1 cellular context compared by ENCODE assay signal in the genomic region with DNA sequence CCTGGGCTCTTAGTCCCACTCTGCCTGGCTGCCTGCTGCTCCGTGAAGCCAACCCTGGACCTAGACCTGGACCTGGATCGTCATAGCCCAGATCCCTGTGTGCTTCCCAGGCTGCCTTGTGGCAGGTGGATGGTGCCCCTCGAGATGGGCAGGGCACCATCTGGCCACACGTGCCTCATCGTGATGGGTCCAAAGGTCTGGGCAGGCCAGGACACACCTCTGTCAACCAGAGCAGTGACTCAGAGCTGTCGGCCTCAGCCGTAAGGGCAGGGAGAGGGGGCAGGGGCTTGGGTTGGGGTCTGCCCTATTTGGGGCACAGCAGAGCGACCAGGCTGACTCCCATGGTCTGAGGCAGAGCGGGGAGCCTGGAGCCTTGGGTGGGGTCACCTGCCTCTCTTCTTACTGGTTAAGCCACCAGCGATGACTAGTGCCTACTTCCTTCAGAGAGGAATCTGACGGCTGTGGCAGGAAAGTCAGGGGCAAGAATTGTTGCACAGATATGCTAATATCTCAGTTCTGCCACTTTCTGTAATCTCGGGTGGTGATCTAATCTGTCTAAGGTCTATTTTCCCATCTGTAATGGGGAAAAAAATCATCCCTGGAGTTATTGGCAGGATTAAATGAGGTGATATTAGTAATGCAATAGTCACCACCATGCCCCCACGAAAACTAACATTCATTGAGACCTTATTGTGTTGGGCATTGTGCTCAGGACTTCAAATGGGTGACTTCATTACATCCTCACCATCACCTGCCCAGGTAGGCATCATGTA.
A peak's percentile ranks its signal among the peaks of the same experiment; 100 is the strongest.
TF ChIP-seq lines count a peak whose summit lies in the region.

No MANE protein-coding gene starts in this region.

TF ChIP-seq in HepG2, 621 proteins besides CTCF, POLR2A, EP300 and RAD21 (continued from another document and continues in another):
- TF ChIP-seq ZNF75D (CRISPR knock-in tag; IDR thresholded peaks at IDR 0.05; ENCODE audit: borderline replicate concordance) (no peak), KDM1A (CRISPR knock-in tag; IDR thresholded peaks at IDR 0.05) (peak; percentile 43; the same call in 1 of the 2 replicates), EZH2 (conservative IDR thresholded peaks at IDR 0.05; ENCODE audit: low read depth, low read length) (no peak), ZNF776 (CRISPR knock-in tag; IDR thresholded peaks at IDR 0.05) (no peak), RNF2 (conservative IDR thresholded peaks at IDR 0.05; ENCODE audit: low read depth) (peak; percentile 75; the same call in 1 of the 2 replicates), NFIB (CRISPR knock-in tag; IDR thresholded peaks at IDR 0.05; ENCODE audit: borderline replicate concordance) (no peak), ZNF431 (CRISPR knock-in tag; IDR thresholded peaks at IDR 0.05; ENCODE audit: borderline replicate concordance, low read depth) (no peak), SCMH1 (CRISPR knock-in tag; IDR thresholded peaks at IDR 0.05; ENCODE audit: borderline replicate concordance) (no peak), ZNF329 (CRISPR knock-in tag; IDR thresholded peaks at IDR 0.05; ENCODE audit: low read depth) (no peak), DNMT3B (CRISPR knock-in tag; conservative IDR thresholded peaks at IDR 0.05) (peak; percentile 79; the same call in 1 of the 2 replicates), ZNF598 (CRISPR knock-in tag; IDR thresholded peaks at IDR 0.05; ENCODE audit: borderline replicate concordance) (no peak), MAF1 (CRISPR knock-in tag; IDR thresholded peaks at IDR 0.05; ENCODE audit: borderline replicate concordance) (no peak), JUNB (CRISPR knock-in tag; IDR thresholded peaks at IDR 0.05; ENCODE audit: borderline replicate concordance) (no peak), ZNF562 (CRISPR knock-in tag; IDR thresholded peaks at IDR 0.05; ENCODE audit: borderline replicate concordance) (no peak), SAP130 (CRISPR knock-in tag; IDR thresholded peaks at IDR 0.05; ENCODE audit: low read depth) (peak; percentile 77), ZNF30 (CRISPR knock-in tag; IDR thresholded peaks at IDR 0.05) (no peak), REXO4 (CRISPR knock-in tag; IDR thresholded peaks at IDR 0.05; ENCODE audit: borderline replicate concordance) (no peak), SRSF9 (IDR thresholded peaks at IDR 0.05; ENCODE audit: borderline replicate concordance, insufficient read depth, low read depth, low read length, poor library complexity, severe bottlenecking) (no peak), ZNF256 (CRISPR knock-in tag; conservative IDR thresholded peaks at IDR 0.05) (no peak), RELA (CRISPR knock-in tag; IDR thresholded peaks at IDR 0.05) (no peak), ZNF563 (CRISPR knock-in tag; IDR thresholded peaks at IDR 0.05) (no peak; the same call in 1 of the 2 replicates), JUND (CRISPR knock-in tag; IDR thresholded peaks at IDR 0.05) (peak; percentile 42; the same call in 1 of the 2 replicates), MYC (CRISPR knock-in tag; IDR thresholded peaks at IDR 0.05; ENCODE audit: borderline replicate concordance) (peak; percentile 57; the same call in 1 of the 2 replicates), ZNF331 (CRISPR knock-in tag; IDR thresholded peaks at IDR 0.05) (peak; percentile 59; the same call in 1 of the 2 replicates), CBX1 (IDR thresholded peaks at IDR 0.05; ENCODE audit: low read depth) (no peak), ZFP1 (CRISPR knock-in tag; IDR thresholded peaks at IDR 0.05) (no peak), NR1H2 (CRISPR knock-in tag; IDR thresholded peaks at IDR 0.05; ENCODE audit: borderline replicate concordance, low read depth) (no peak), JUN (CRISPR knock-in tag; IDR thresholded peaks at IDR 0.05) (peak; percentile 45; the same call in 1 of the 2 replicates), HNRNPL (IDR thresholded peaks at IDR 0.05; ENCODE audit: low read depth, low read length) (peak; percentile 98), BHLHE40 (IDR thresholded peaks at IDR 0.05; ENCODE audit: low read length) (peak; percentile 99), EED (CRISPR knock-in tag; IDR thresholded peaks at IDR 0.05) (no peak), NFIC (IDR thresholded peaks at IDR 0.05; ENCODE audit: low read length) (no peak), MTA3 (CRISPR knock-in tag; IDR thresholded peaks at IDR 0.05) (no peak), SOX5 (CRISPR knock-in tag; IDR thresholded peaks at IDR 0.05; ENCODE audit: borderline replicate concordance) (no peak), ATM (IDR thresholded peaks at IDR 0.05; ENCODE audit: borderline replicate concordance) (no peak), POLR2G (IDR thresholded peaks at IDR 0.05; ENCODE audit: low read depth, low read length) (peak; percentile 23; the same call in 1 of the 2 replicates), ZSCAN30 (CRISPR knock-in tag; IDR thresholded peaks at IDR 0.05) (no peak), PLRG1 (conservative IDR thresholded peaks at IDR 0.05) (no peak), TCF7L2 (IDR thresholded peaks at IDR 0.05; ENCODE audit: low read depth, low read length) (no peak), ZKSCAN5 (CRISPR knock-in tag; IDR thresholded peaks at IDR 0.05) (no peak), LCORL (IDR thresholded peaks at IDR 0.05) (no peak), LCORL (CRISPR knock-in tag; IDR thresholded peaks at IDR 0.05) (0 out of 2 replicates have a peak, but pooled peaks have one; percentile 47), FOXK1 (CRISPR knock-in tag; IDR thresholded peaks at IDR 0.05; ENCODE audit: borderline replicate concordance, low read depth) (peak; percentile 18; the same call in 1 of the 2 replicates), ZNF775 (CRISPR knock-in tag; IDR thresholded peaks at IDR 0.05; ENCODE audit: borderline replicate concordance) (no peak), MXI1 (IDR thresholded peaks at IDR 0.05; ENCODE audit: borderline replicate concordance, low read depth, low read length) (peak; percentile 24; the same call in 1 of the 3 replicates), ZNF816 (CRISPR knock-in tag; IDR thresholded peaks at IDR 0.05; ENCODE audit: borderline replicate concordance) (no peak), NFE2L2 (IDR thresholded peaks at IDR 0.05; ENCODE audit: low read length) (no peak), HIVEP1 (CRISPR knock-in tag; IDR thresholded peaks at IDR 0.05) (peak; percentile 48; the same call in 1 of the 2 replicates), GLI4 (CRISPR knock-in tag; IDR thresholded peaks at IDR 0.05; ENCODE audit: borderline replicate concordance) (no peak)
- TF ChIP-seq, protein P1, sequence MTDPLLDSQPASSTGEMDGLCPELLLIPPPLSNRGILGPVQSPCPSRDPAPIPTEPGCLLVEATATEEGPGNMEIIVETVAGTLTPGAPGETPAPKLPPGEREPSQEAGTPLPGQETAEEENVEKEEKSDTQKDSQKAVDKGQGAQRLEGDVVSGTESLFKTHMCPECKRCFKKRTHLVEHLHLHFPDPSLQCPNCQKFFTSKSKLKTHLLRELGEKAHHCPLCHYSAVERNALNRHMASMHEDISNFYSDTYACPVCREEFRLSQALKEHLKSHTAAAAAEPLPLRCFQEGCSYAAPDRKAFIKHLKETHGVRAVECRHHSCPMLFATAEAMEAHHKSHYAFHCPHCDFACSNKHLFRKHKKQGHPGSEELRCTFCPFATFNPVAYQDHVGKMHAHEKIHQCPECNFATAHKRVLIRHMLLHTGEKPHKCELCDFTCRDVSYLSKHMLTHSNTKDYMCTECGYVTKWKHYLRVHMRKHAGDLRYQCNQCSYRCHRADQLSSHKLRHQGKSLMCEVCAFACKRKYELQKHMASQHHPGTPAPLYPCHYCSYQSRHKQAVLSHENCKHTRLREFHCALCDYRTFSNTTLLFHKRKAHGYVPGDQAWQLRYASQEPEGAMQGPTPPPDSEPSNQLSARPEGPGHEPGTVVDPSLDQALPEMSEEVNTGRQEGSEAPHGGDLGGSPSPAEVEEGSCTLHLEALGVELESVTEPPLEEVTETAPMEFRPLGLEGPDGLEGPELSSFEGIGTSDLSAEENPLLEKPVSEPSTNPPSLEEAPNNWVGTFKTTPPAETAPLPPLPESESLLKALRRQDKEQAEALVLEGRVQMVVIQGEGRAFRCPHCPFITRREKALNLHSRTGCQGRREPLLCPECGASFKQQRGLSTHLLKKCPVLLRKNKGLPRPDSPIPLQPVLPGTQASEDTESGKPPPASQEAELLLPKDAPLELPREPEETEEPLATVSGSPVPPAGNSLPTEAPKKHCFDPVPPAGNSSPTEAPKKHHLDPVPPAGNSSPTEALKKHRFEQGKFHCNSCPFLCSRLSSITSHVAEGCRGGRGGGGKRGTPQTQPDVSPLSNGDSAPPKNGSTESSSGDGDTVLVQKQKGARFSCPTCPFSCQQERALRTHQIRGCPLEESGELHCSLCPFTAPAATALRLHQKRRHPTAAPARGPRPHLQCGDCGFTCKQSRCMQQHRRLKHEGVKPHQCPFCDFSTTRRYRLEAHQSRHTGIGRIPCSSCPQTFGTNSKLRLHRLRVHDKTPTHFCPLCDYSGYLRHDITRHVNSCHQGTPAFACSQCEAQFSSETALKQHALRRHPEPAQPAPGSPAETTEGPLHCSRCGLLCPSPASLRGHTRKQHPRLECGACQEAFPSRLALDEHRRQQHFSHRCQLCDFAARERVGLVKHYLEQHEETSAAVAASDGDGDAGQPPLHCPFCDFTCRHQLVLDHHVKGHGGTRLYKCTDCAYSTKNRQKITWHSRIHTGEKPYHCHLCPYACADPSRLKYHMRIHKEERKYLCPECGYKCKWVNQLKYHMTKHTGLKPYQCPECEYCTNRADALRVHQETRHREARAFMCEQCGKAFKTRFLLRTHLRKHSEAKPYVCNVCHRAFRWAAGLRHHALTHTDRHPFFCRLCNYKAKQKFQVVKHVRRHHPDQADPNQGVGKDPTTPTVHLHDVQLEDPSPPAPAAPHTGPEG (CRISPR knock-in tag; IDR thresholded peaks at IDR 0.05): no peak
- TF ChIP-seq, protein P2, sequence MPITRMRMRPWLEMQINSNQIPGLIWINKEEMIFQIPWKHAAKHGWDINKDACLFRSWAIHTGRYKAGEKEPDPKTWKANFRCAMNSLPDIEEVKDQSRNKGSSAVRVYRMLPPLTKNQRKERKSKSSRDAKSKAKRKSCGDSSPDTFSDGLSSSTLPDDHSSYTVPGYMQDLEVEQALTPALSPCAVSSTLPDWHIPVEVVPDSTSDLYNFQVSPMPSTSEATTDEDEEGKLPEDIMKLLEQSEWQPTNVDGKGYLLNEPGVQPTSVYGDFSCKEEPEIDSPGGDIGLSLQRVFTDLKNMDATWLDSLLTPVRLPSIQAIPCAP (CRISPR knock-in tag; IDR thresholded peaks at IDR 0.05; ENCODE audit: low read depth): no peak
- TF ChIP-seq, protein P3, sequence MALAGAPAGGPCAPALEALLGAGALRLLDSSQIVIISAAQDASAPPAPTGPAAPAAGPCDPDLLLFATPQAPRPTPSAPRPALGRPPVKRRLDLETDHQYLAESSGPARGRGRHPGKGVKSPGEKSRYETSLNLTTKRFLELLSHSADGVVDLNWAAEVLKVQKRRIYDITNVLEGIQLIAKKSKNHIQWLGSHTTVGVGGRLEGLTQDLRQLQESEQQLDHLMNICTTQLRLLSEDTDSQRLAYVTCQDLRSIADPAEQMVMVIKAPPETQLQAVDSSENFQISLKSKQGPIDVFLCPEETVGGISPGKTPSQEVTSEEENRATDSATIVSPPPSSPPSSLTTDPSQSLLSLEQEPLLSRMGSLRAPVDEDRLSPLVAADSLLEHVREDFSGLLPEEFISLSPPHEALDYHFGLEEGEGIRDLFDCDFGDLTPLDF (CRISPR knock-in tag; IDR thresholded peaks at IDR 0.05): no peak
- TF ChIP-seq, protein P4, sequence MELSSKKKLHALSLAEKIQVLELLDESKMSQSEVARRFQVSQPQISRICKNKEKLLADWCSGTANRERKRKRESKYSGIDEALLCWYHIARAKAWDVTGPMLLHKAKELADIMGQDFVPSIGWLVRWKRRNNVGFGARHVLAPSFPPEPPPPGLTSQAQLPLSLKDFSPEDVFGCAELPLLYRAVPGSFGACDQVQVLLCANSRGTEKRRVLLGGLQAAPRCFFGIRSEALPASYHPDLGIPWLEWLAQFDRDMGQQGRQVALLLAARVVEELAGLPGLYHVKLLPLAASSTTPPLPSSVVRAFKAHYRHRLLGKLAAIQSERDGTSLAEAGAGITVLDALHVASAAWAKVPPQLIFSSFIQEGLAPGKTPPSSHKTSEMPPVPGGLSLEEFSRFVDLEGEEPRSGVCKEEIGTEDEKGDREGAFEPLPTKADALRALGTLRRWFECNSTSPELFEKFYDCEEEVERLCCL (CRISPR knock-in tag; IDR thresholded peaks at IDR 0.05; ENCODE audit: borderline replicate concordance): no peak
- TF ChIP-seq, protein P5, sequence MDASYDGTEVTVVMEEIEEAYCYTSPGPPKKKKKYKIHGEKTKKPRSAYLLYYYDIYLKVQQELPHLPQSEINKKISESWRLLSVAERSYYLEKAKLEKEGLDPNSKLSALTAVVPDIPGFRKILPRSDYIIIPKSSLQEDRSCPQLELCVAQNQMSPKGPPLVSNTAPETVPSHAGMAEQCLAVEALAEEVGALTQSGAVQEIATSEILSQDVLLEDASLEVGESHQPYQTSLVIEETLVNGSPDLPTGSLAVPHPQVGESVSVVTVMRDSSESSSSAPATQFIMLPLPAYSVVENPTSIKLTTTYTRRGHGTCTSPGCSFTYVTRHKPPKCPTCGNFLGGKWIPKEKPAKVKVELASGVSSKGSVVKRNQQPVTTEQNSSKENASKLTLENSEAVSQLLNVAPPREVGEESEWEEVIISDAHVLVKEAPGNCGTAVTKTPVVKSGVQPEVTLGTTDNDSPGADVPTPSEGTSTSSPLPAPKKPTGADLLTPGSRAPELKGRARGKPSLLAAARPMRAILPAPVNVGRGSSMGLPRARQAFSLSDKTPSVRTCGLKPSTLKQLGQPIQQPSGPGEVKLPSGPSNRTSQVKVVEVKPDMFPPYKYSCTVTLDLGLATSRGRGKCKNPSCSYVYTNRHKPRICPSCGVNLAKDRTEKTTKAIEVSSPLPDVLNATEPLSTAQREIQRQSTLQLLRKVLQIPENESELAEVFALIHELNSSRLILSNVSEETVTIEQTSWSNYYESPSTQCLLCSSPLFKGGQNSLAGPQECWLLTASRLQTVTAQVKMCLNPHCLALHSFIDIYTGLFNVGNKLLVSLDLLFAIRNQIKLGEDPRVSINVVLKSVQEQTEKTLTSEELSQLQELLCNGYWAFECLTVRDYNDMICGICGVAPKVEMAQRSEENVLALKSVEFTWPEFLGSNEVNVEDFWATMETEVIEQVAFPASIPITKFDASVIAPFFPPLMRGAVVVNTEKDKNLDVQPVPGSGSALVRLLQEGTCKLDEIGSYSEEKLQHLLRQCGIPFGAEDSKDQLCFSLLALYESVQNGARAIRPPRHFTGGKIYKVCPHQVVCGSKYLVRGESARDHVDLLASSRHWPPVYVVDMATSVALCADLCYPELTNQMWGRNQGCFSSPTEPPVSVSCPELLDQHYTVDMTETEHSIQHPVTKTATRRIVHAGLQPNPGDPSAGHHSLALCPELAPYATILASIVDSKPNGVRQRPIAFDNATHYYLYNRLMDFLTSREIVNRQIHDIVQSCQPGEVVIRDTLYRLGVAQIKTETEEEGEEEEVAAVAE (CRISPR knock-in tag; IDR thresholded peaks at IDR 0.05; ENCODE audit: borderline replicate concordance): no peak
- TF ChIP-seq, protein P6, sequence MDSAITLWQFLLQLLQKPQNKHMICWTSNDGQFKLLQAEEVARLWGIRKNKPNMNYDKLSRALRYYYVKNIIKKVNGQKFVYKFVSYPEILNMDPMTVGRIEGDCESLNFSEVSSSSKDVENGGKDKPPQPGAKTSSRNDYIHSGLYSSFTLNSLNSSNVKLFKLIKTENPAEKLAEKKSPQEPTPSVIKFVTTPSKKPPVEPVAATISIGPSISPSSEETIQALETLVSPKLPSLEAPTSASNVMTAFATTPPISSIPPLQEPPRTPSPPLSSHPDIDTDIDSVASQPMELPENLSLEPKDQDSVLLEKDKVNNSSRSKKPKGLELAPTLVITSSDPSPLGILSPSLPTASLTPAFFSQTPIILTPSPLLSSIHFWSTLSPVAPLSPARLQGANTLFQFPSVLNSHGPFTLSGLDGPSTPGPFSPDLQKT (CRISPR knock-in tag; IDR thresholded peaks at IDR 0.05; ENCODE audit: borderline replicate concordance): no peak
